In the genomic region with DNA sequence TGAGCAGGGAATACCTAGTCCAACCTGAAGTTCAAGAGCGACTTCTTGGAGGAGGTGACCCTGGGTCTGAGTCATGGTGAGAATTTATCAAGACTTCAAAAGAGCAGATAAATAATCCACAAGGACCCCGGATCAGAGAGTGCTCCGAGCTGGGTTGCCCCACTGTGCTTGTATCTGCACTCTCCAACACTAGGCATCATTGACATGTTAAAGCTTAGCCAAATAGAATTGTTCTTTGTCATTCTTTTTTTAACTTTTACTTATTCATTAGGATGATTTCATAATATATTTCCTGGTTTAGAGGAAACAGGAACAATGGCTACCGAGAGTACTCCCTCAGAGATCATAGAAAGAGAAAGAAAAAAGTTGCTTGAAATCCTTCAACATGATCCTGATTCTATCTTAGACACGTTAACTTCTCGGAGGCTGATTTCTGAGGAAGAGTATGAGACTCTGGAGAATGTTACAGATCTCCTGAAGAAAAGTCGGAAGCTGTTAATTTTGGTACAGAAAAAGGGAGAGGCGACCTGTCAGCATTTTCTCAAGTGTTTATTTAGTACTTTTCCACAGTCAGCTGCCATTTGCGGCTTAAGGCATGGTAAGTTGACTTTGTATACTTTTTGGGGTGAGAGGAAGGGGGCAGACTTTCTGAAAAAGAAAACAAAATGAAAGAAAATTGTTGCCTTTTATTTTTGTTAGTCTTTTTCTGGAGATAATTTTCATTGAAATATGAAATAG, we compare ENCODE assay signal across 8 cellular contexts.
DNase-seq lines count a peak whose midpoint lies in the region; ATAC-seq and TF ChIP-seq lines count a peak whose summit lies in the region.

A gene with protein sequence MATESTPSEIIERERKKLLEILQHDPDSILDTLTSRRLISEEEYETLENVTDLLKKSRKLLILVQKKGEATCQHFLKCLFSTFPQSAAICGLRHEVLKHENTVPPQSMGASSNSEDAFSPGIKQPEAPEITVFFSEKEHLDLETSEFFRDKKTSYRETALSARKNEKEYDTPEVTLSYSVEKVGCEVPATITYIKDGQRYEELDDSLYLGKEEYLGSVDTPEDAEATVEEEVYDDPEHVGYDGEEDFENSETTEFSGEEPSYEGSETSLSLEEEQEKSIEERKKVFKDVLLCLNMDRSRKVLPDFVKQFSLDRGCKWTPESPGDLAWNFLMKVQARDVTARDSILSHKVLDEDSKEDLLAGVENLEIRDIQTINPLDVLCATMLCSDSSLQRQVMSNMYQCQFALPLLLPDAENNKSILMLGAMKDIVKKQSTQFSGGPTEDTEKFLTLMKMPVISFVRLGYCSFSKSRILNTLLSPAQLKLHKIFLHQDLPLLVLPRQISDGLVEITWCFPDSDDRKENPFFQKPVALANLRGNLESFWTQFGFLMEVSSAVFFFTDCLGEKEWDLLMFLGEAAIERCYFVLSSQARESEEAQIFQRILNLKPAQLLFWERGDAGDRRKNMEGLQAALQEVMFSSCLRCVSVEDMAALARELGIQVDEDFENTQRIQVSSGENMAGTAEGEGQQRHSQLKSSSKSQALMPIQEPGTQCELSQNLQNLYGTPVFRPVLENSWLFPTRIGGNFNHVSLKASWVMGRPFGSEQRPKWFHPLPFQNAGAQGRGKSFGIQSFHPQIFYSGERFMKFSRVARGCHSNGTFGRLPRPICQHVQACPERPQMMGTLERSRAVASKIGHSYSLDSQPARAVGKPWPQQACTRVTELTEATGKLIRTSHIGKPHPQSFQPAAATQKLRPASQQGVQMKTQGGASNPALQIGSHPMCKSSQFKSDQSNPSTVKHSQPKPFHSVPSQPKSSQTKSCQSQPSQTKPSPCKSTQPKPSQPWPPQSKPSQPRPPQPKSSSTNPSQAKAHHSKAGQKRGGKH (plus strand): TSS at position 300 of the 738 bp plus-strand sequence. CDS start 16 bp downstream, at position 316.

- DNase-seq in SIG-M5 (lab: John Stamatoyannopoulos, UW) (peak; percentile 32), erythroblast (lab: John Stamatoyannopoulos, UW) (peak; percentile 64), nephron progenitor cell (no peak), NCI-H128 (lab: John Stamatoyannopoulos, UW; ENCODE audit: unreplicated experiment) (no peak)
- DNase-seq in stimulated activated CD8-positive, alpha-beta memory T cell treated with anti-CD3 and anti-CD28 coated beads, Interleukin-4, amount 100 ng/mL, for 48 hours: no peak

- no peak for TF ChIP-seq CTCF in nephron progenitor cell (IDR thresholded peaks at IDR 0.05)

- H3K9me3 Mint-ChIP-seq in nephron progenitor cell: no peaks in the 10 kb centered on the region

- ATAC-seq in GM18511 (IDR thresholded peaks at IDR 0.05; ENCODE audit: unreplicated experiment) (peak; percentile 69), HG02943 (IDR thresholded peaks at IDR 0.05; ENCODE audit: low read depth, unreplicated experiment) (peak; percentile 50), GM21528 (IDR thresholded peaks at IDR 0.05; ENCODE audit: low FRiP score, unreplicated experiment) (no peak)

- H3K27ac Mint-ChIP-seq in nephron progenitor cell: no peak within 1 kb of the TSS

- TF ChIP-seq POLR2A in erythroblast (IDR thresholded peaks at IDR 0.05; ENCODE audit: low read length): peak; percentile 53

- H3K36me3 Mint-ChIP-seq in nephron progenitor cell (ENCODE audit: low read depth): no peaks in the 10 kb centered on the region

- peaks cover 13% of the 10 kb centered on the region for H3K4me1 Mint-ChIP-seq in nephron progenitor cell

- peaks cover 26% of the 10 kb centered on the region for H3K27me3 Mint-ChIP-seq in nephron progenitor cell (ENCODE audit: low read depth, poor library complexity)

- peak within 1 kb of the TSS; percentile 21 for H3K4me3 Mint-ChIP-seq in nephron progenitor cell

Comparison
In these comparisons a context has a peak if more than half of its experiments do, and no peak if none do; other contexts are left out.
1. DNase-seq: peak in SIG-M5 (single experiment) and erythroblast (2 of 2); none in nephron progenitor cell (single experiment), stimulated activated CD8-positive, alpha-beta memory T cell treated with anti-CD3 and anti-CD28 coated beads, Interleukin-4, amount 100 ng/mL, for 48 hours (single experiment) and NCI-H128 (single experiment).